In genomic region chr15:51108933-51109550, GRCh38 we compare ENCODE assay signal across 13 cellular contexts. TPM values are rescaled to one million over a fixed set of nuclear protein-coding genes. Genes with fewer than 3 reads are reported as not detected.
DNase-seq lines count a peak whose midpoint lies in the region; TF ChIP-seq lines count a peak whose summit lies in the region.
"Had no signal": no experiment of that assay in that cellular context is flagged by ENCODE, and none has a peak within 500 bp of the region (broad histone marks: within the 10 kb centered on the region; RNA-seq: fewer than 3 reads in every experiment).

No MANE protein-coding gene starts in this region.

- CTCF ChIA-PET in MCF 10A (lab: Yijun Ruan, JAX): interaction anchor here (0.6 to 0.8 kb wide), 2 partner anchors 66 to 84 kb away, joined by 3 read pairs; no protein-coding TSS in a partner anchor

- no peak overlapping the region for H4K8ac ChIP-seq in mesenchymal stem cell (ENCODE audit: low read length)

- no peak overlapping the region for H3K4me3 ChIP-seq in breast epithelium
- peak overlapping the region in 1 of 4 donors; percentile 23 for H3K4me3 ChIP-seq in esophagus muscularis mucosa
- H3K4me3 ChIP-seq in mesenchymal stem cell (ENCODE audit: insufficient read depth in 1 of 2, low read depth in 1 of 2, low read length in 2 of 2): peak overlapping the region in 1 of 2 experiments; percentile 14
- H3K4me3 ChIP-seq in vagina: no peak overlapping the region

- peak overlapping the region in 1 of 2 donors; percentile 32 for H3K27ac ChIP-seq in breast epithelium
- H3K27ac ChIP-seq in esophagus muscularis mucosa (replicated peaks in 1 of 4): peak overlapping the region; percentile 62 to 78 (median 74)
- no peak overlapping the region for H3K27ac ChIP-seq in mesenchymal stem cell (ENCODE audit: low read length, poor library complexity, severe bottlenecking)
- H3K27ac ChIP-seq in vagina: peak overlapping the region; percentile 65

- no peak overlapping the region for H3K23ac ChIP-seq in mesenchymal stem cell (ENCODE audit: low read length in 2 of 2)

- H2BK15ac ChIP-seq in mesenchymal stem cell (ENCODE audit: low read depth, poor library complexity, severe bottlenecking): no peak overlapping the region

- peaks cover 23% of the 10 kb centered on the region for H3K4me1 Mint-ChIP-seq in MCF 10A (ENCODE audit: insufficient read depth, unreplicated experiment)

- TF ChIP-seq EP300 in esophagus muscularis mucosa (IDR thresholded peaks at IDR 0.05): peak; percentile 36

- H4K91ac ChIP-seq in mesenchymal stem cell (ENCODE audit: low read length): no peak overlapping the region

- H3K9me3 ChIP-seq in breast epithelium (no peaks in the 10 kb centered on the region), esophagus muscularis mucosa (no peaks in the 10 kb centered on the region), mesenchymal stem cell (ENCODE audit: control insufficient read depth, low read length) (no peaks in the 10 kb centered on the region), vagina (no peaks in the 10 kb centered on the region)

- intact Hi-C loops in MCF 10A (cut with micrococcal nuclease) (no loop called here), breast epithelium (cut with DNase I; ENCODE audit: low total_unique reads) (no loop called here), esophagus muscularis mucosa (cut with DNase I) (no loop called here), vagina (cut with DNase I) (no loop called here)

- H2BK5ac ChIP-seq in mesenchymal stem cell (ENCODE audit: low read depth, low read length, poor library complexity, severe bottlenecking): no peak overlapping the region

- H3K9ac ChIP-seq in mesenchymal stem cell (ENCODE audit: low read length): peak overlapping the region; percentile 58

- H2AK5ac ChIP-seq in mesenchymal stem cell (ENCODE audit: low read length, severe bottlenecking): no peak overlapping the region

- H3K4me1 ChIP-seq in breast epithelium (no peaks in the 10 kb centered on the region), esophagus muscularis mucosa (peaks cover 22 to 45% (median 40%) of the 10 kb centered on the region in 4 donors), mesenchymal stem cell (ENCODE audit: control insufficient read depth, insufficient read depth, low read depth, low read length) (no peaks in the 10 kb centered on the region), vagina (peaks cover 32% of the 10 kb centered on the region)

- H3K79me1 ChIP-seq in mesenchymal stem cell (replicated peaks; ENCODE audit: low read length, poor library complexity, severe bottlenecking): no peaks in the 10 kb centered on the region

- POLR2A ChIA-PET in MCF 10A (lab: Yijun Ruan, JAX): interaction anchor here (0.7 to 1.2 kb wide), 2 partner anchors 11 to 791 kb away, joined by 4 to 5 read pairs; no protein-coding TSS in a partner anchor

- WGBS in esophagus muscularis mucosa: 25% methylated on average over 3 of the region's 3 CpGs
- WGBS in mesenchymal stem cell: 77% methylated on average over 3 of the region's 3 CpGs

- no peaks in the 10 kb centered on the region for H3K9me3 Mint-ChIP-seq in MCF 10A (ENCODE audit: unreplicated experiment)
- H3K9me3 Mint-ChIP-seq: mesothelial cell of epicardium had no signal

- H3K27me3 ChIP-seq in breast epithelium: no peaks in the 10 kb centered on the region
- H3K27me3 ChIP-seq in esophagus muscularis mucosa: no peaks in the 10 kb centered on the region
- peaks cover 0 to 14% of the 10 kb centered on the region in 2 experiments for H3K27me3 ChIP-seq in mesenchymal stem cell (ENCODE audit: control insufficient read depth in 1 of 2, insufficient read depth in 1 of 2, low read length in 2 of 2)
- no peaks in the 10 kb centered on the region for H3K27me3 ChIP-seq in vagina

- DNase-seq in MCF 10A (ENCODE audit: unreplicated experiment) (no peak), breast epithelium (ENCODE audit: low spot score in 2 of 2) (no peak), esophagus muscularis mucosa (ENCODE audit: extremely low spot score) (no peak), mesenchymal stem cell (peak; percentile 30), vagina (ENCODE audit: extremely low spot score in 2 of 2) (no peak), activated gamma-delta T cell (lab: John Stamatoyannopoulos, UW) (no peak), mesenteric fat pad (ENCODE audit: low spot score) (no peak), HT-29 (ENCODE audit: low spot score) (no peak)
- DNase-seq: 8988T; central memory CD4-positive, alpha-beta T cell; DMS79 treated with DMSO at 0.1 percent for 48 hours; NCI-H2081 treated with DMSO at 0.1 percent for 48 hours had no signal

- no peak overlapping the region for H3K14ac ChIP-seq in mesenchymal stem cell (ENCODE audit: low read length in 2 of 2)

- H3K4me2 ChIP-seq in mesenchymal stem cell (ENCODE audit: low read length, poor library complexity, severe bottlenecking): no peak overlapping the region

- no peak overlapping the region for H3K18ac ChIP-seq in mesenchymal stem cell (ENCODE audit: low read depth in 1 of 2, low read length in 2 of 2)

- no peak overlapping the region for H2BK120ac ChIP-seq in mesenchymal stem cell (ENCODE audit: low read depth, low read length)

- TF ChIP-seq POLR2A in breast epithelium (IDR thresholded peaks at IDR 0.05): no peak
- no peak for TF ChIP-seq POLR2A in esophagus muscularis mucosa (IDR thresholded peaks at IDR 0.05; ENCODE audit: low read depth)
- TF ChIP-seq POLR2A in vagina (IDR thresholded peaks at IDR 0.05): no peak

- H2BK12ac ChIP-seq in mesenchymal stem cell (ENCODE audit: low read length in 2 of 2): peak overlapping the region in 1 of 2 experiments; percentile 15

- H3K27me3 Mint-ChIP-seq in MCF 10A (ENCODE audit: insufficient read depth, unreplicated experiment): no peaks in the 10 kb centered on the region

- no peaks in the 10 kb centered on the region for H3K36me3 ChIP-seq in breast epithelium
- no peaks in the 10 kb centered on the region for H3K36me3 ChIP-seq in esophagus muscularis mucosa
- H3K36me3 ChIP-seq in mesenchymal stem cell (ENCODE audit: control insufficient read depth in 1 of 2, insufficient read depth in 2 of 2, low read depth in 1 of 2, low read length in 2 of 2): no peaks in the 10 kb centered on the region
- no peaks in the 10 kb centered on the region for H3K36me3 ChIP-seq in vagina

- H3K4ac ChIP-seq in mesenchymal stem cell (ENCODE audit: low read depth in 1 of 2, low read length in 2 of 2): no peak overlapping the region

- H2AFZ ChIP-seq in mesenchymal stem cell (ENCODE audit: low read depth, low read length): no peak overlapping the region

- TF ChIP-seq CTCF in MCF 10A (IDR thresholded peaks at IDR 0.05; ENCODE audit: unreplicated experiment) (no peak), breast epithelium (IDR thresholded peaks at IDR 0.05) (no peak), esophagus muscularis mucosa (IDR thresholded peaks at IDR 0.05) (no peak), vagina (IDR thresholded peaks at IDR 0.05) (no peak)

- peak overlapping the region; percentile 69 for H3K27ac Mint-ChIP-seq in MCF 10A (ENCODE audit: low read depth, unreplicated experiment)
- H3K27ac Mint-ChIP-seq: mesothelial cell of epicardium had no signal

- H3K4me3 Mint-ChIP-seq in MCF 10A (ENCODE audit: unreplicated experiment): no peak overlapping the region
- H3K4me3 Mint-ChIP-seq: mesothelial cell of epicardium had no signal

- H3K36me3 Mint-ChIP-seq in MCF 10A (ENCODE audit: insufficient read depth, unreplicated experiment): peaks cover under 1% of the 10 kb centered on the region
- H3K36me3 Mint-ChIP-seq: mesothelial cell of epicardium had no signal

- BruUV-seq in MCF 10A (replicated peaks; lab: Mats Ljungman, UMichigan): no TSS peak

RNA-seq across cellular contexts. Expression of gene TNFAIP8L3, which starts 14.3 kb away (rescaled TPM):
- total RNA-seq in MCF 10A (2022): 2.6 and 4.2 TPM in 2 replicates
- total RNA-seq in breast epithelium: 1 to 10 TPM; 2.5 to 4.3 (median 4.0) TPM
- 10 to 100 TPM; 13.4 to 26.4 (median 15.6) TPM for total RNA-seq in esophagus muscularis mucosa
- polyA plus RNA-seq in mesenchymal stem cell (2013, experiment 1 of 2): 0.10 TPM
- polyA plus RNA-seq in mesenchymal stem cell (2013, experiment 2 of 2): 0.10 TPM
- total RNA-seq in vagina: 21.9 TPM
- 7.4 TPM for total RNA-seq in mesenteric fat pad
- 1.1 and 3.6 TPM in 2 replicates for total RNA-seq in HT-29 (2014; rRNA removed; shearing (Covaris generic))
